Comparison of ENCODE assay signal across 1 cellular context in the genomic region with DNA sequence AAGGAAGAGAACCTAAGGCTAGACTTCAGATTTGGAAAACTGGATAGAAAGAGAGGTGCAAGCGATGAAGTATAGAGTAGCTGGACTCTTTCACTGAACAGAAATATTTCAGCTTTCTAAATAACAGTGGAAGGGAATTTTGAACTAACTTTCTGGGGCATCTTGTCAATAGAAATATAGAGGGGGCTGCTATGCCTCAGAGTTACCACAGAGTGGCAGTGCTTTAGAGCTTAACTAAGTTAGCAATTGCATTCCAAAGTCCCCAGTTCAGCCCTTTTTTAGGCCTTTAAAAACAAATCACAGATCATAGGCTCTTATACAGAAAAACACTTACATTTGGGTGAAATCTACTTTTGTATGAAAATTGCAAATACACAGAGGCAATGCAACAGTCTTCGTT.
TF ChIP-seq lines count a peak whose summit lies in the region.

No MANE protein-coding gene starts in this region.

TF ChIP-seq in HepG2, 621 proteins besides CTCF, POLR2A, EP300 and RAD21 (continued from another document):
- TF ChIP-seq U2AF1 (optimal IDR thresholded peaks at IDR 0.05; ENCODE audit: low read depth, low read length) (no peak), ZNF652 (CRISPR knock-in tag; IDR thresholded peaks at IDR 0.05; ENCODE audit: borderline replicate concordance, low read depth) (no peak), ARID5B (CRISPR knock-in tag; IDR thresholded peaks at IDR 0.05) (no peak)
TF ChIP-seq in HepG2: peak in this region for 2.
